In the genomic region with DNA sequence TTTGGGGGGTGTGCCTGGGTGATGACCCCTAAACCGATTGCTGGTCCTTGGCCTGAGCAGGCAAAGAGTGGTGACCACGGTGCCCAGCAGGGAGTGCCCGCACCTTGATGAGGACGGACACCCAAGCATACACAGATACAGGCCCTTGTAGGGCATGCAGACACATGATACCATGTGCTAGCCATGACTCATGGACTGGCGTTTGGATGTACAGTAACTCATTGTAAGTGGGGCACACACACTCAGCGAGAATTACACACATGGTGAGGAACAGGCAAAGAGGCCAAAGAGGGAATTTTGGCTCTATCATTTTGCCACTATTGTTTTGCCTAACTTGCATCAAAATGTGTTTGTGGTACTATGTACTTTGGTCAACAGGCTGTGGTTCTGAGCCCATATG, we compare ENCODE assay signal across 19 cellular contexts. TPM values are rescaled to one million over a fixed set of nuclear protein-coding genes. Genes with fewer than 3 reads are reported as not detected.
"Had no signal": no experiment of that assay in that cellular context is flagged by ENCODE, and none has a peak within 500 bp of the region (broad histone marks: within the 10 kb centered on the region; RNA-seq: fewer than 3 reads in every experiment).

No MANE protein-coding gene starts in this region.

- H3K4me1 ChIP-seq: testis, upper lobe of left lung had no signal

- H3K4me3 ChIP-seq: ovary, testis, upper lobe of left lung had no signal

- H3K4me3 Mint-ChIP-seq: activated naive CD8-positive, alpha-beta T cell treated with anti-CD3 and anti-CD28 coated beads, Interleukin-2, amount 10 ng/mL, durations not matched to agents 7 days and 5 days; stimulated activated naive CD8-positive, alpha-beta T cell treated with anti-CD3 and anti-CD28 coated beads, Interleukin-15, amount 100 ng/mL, for 72 hours had no signal

- ATAC-seq: left lobe of liver; sciatic nerve; stimulated activated naive CD8-positive, alpha-beta T cell treated with anti-CD3 and anti-CD28 coated beads, Interleukin-15, amount 100 ng/mL, for 72 hours had no signal

- H3K27ac Mint-ChIP-seq: activated naive CD8-positive, alpha-beta T cell treated with anti-CD3 and anti-CD28 coated beads, Interleukin-2, amount 10 ng/mL, durations not matched to agents 7 days and 5 days; naive B cell; stimulated activated naive CD8-positive, alpha-beta T cell treated with anti-CD3 and anti-CD28 coated beads, Interleukin-15, amount 100 ng/mL, for 72 hours had no signal

- H3K4me1 Mint-ChIP-seq: activated naive CD8-positive, alpha-beta T cell treated with anti-CD3 and anti-CD28 coated beads, Interleukin-2, amount 10 ng/mL, durations not matched to agents 7 days and 5 days; naive B cell; stimulated activated naive CD8-positive, alpha-beta T cell treated with anti-CD3 and anti-CD28 coated beads, Interleukin-15, amount 100 ng/mL, for 72 hours had no signal

- H3K36me3 ChIP-seq: brain microvascular endothelial cell, ovary, upper lobe of left lung had no signal

- DNase-seq: activated CD4-positive, CD25-positive, alpha-beta regulatory T cell treated with anti-CD3 and anti-CD28 coated beads, Interleukin-2, amount 50 U/mL, for 72 hours; activated naive CD4-positive, alpha-beta T cell; activated naive CD8-positive, alpha-beta T cell treated with anti-CD3 and anti-CD28 coated beads, Interleukin-2, amount 10 ng/mL, durations not matched to agents 7 days and 5 days; activated T-cell treated with anti-CD3 and anti-CD28 coated beads for 4 hours; anterior cingulate cortex; brain microvascular endothelial cell; cerebellar nuclear complex; effector CD8-positive, alpha-beta T cell; islet precursor cell; naive B cell; ovary; stimulated activated naive CD8-positive, alpha-beta T cell treated with anti-CD3 and anti-CD28 coated beads, Interleukin-15, amount 100 ng/mL, for 72 hours; T-helper 9 cell; testis had no signal

- H3K9me3 Mint-ChIP-seq: activated naive CD8-positive, alpha-beta T cell treated with anti-CD3 and anti-CD28 coated beads, Interleukin-2, amount 10 ng/mL, durations not matched to agents 7 days and 5 days; stimulated activated naive CD8-positive, alpha-beta T cell treated with anti-CD3 and anti-CD28 coated beads, Interleukin-15, amount 100 ng/mL, for 72 hours had no signal

- H3K36me3 Mint-ChIP-seq: activated naive CD8-positive, alpha-beta T cell treated with anti-CD3 and anti-CD28 coated beads, Interleukin-2, amount 10 ng/mL, durations not matched to agents 7 days and 5 days; naive B cell had no signal

- H3K27ac ChIP-seq: brain microvascular endothelial cell, ovary, testis, upper lobe of left lung had no signal

- H3K9me3 ChIP-seq: ovary, testis, upper lobe of left lung had no signal

- H3K27me3 ChIP-seq: ovary, testis had no signal

RNA-seq across cellular contexts. Expression of gene KAZALD1, which starts 24.1 kb away (rescaled TPM):
- total RNA-seq: activated naive CD8-positive, alpha-beta T cell treated with anti-CD3 and anti-CD28 coated beads, Interleukin-2, amount 10 ng/mL, durations not matched to agents 7 days and 5 days had no signal

RNA-seq across cellular contexts. Expression of gene TLX1, which starts 45.3 kb away (rescaled TPM):
- total RNA-seq: activated naive CD8-positive, alpha-beta T cell treated with anti-CD3 and anti-CD28 coated beads, Interleukin-2, amount 10 ng/mL, durations not matched to agents 7 days and 5 days; endothelial cell of umbilical vein; mononuclear cell; ovary; sciatic nerve; upper lobe of left lung had no signal
- polyA plus RNA-seq: endothelial cell of umbilical vein, ovary had no signal
